In the genomic region with DNA sequence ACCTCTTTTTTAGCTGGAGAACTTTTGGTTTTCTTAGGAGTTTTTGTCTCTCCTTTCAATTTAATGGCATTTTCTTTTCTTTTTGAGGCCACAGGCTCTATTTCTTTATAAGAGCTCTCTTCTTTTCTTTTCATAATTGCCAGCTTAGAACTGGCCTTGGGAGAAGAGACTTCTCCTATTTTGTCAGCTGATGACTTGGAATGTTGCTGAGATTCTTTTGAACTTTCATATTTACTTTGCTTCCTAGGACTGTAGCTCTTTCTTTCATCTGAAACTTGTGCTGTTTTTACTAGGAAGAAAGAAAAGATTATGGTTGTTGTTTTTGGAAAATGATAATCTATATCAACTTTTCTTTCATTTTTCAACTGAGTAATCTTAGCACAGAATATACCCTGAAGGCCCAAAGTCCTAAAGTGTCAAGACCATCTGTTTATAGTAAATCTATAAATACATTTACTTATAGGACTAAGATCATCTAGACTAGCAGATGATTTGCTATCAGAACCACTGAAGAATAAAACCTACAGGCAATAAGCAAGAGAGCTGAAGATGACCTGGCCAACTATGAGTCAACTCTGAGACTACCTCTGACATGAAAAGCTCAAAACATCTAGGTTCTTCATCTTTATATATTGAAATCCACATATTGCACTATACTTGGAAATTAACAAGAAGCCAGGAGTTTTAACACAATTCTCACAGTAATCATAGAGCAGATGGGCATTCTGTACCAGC, we compare ENCODE assay signal across 20 cellular contexts. TPM values are rescaled to one million over a fixed set of nuclear protein-coding genes. Genes with fewer than 3 reads are reported as not detected.
A peak's percentile ranks its signal among the peaks of the same experiment; 100 is the strongest.
DNase-seq lines count a peak whose midpoint lies in the region; ATAC-seq, FAIRE-seq and TF ChIP-seq lines count a peak whose summit lies in the region.
"Had no signal": no experiment of that assay in that cellular context is flagged by ENCODE, and none has a peak within 500 bp of the region (broad histone marks: within the 10 kb centered on the region; RNA-seq: fewer than 3 reads in every experiment).

No MANE protein-coding gene starts in this region.

- no peak overlapping the region for H3K4ac ChIP-seq in trophoblast cell (ENCODE audit: low read depth, low read length)

- H3K36me3 ChIP-seq in mammary epithelial cell (ENCODE audit: insufficient read depth, low read length) (peaks cover 14% of the 10 kb centered on the region), keratinocyte (ENCODE audit: control insufficient read depth in 2 of 2, extremely low read depth in 1 of 2, insufficient read depth in 2 of 2, low read length in 2 of 2) (peaks cover under 1 to 3% of the 10 kb centered on the region in 2 experiments), gastroesophageal sphincter (peaks cover 2 to 80% of the 10 kb centered on the region in 2 donors), trophoblast cell (ENCODE audit: control insufficient read depth in 1 of 2, insufficient read depth in 2 of 2, low read length in 2 of 2) (peaks cover 6 to 8% of the 10 kb centered on the region in 2 experiments)

- H4K12ac ChIP-seq in trophoblast cell (ENCODE audit: low read depth, low read length), result no peak overlapping the region

- H3K9me1 ChIP-seq in keratinocyte (ENCODE audit: control insufficient read depth, extremely low read depth, insufficient read depth, low read length), result no peaks in the 10 kb centered on the region

- H2BK12ac ChIP-seq in trophoblast cell (ENCODE audit: low read length), result no peak overlapping the region

- H3K27me3 ChIP-seq in AG04450 (ENCODE audit: control insufficient read depth, insufficient read depth, low read length) (no peaks in the 10 kb centered on the region), mammary epithelial cell (ENCODE audit: insufficient read depth, low read length) (no peaks in the 10 kb centered on the region), keratinocyte (ENCODE audit: control insufficient read depth, extremely low read depth, insufficient read depth, low read length) (no peaks in the 10 kb centered on the region), gastroesophageal sphincter (no peaks in the 10 kb centered on the region), trophoblast cell (ENCODE audit: insufficient read depth, low read length) (no peaks in the 10 kb centered on the region)
- H3K27me3 ChIP-seq: dorsolateral prefrontal cortex had no signal

- H4K8ac ChIP-seq in trophoblast cell (ENCODE audit: low read depth, low read length), result no peak overlapping the region

- TF ChIP-seq POLR2A in gastroesophageal sphincter (IDR thresholded peaks at IDR 0.05), result no peak

- H2AFZ ChIP-seq in mammary epithelial cell (ENCODE audit: low read depth, low read length) (no peak overlapping the region), keratinocyte (ENCODE audit: control insufficient read depth, low read length) (no peak overlapping the region), trophoblast cell (ENCODE audit: insufficient read depth, low read length, poor library complexity) (no peak overlapping the region)
- H2AFZ ChIP-seq: GM23338 had no signal

- no peak overlapping the region for H2BK120ac ChIP-seq in trophoblast cell (ENCODE audit: insufficient read depth, low read length, poor library complexity)

- no TSS peak for BruUV-seq in mammary epithelial cell (replicated peaks; lab: Mats Ljungman, UMichigan)

- no peak overlapping the region for H2BK5ac ChIP-seq in trophoblast cell (ENCODE audit: low read depth, low read length, poor library complexity)

- H3K23ac ChIP-seq in trophoblast cell (ENCODE audit: low read length), result no peak overlapping the region

- H4K91ac ChIP-seq in trophoblast cell (ENCODE audit: low read depth, low read length), result no peak overlapping the region

- peaks cover 16% of the 10 kb centered on the region for H3K79me2 ChIP-seq in mammary epithelial cell (ENCODE audit: insufficient read depth, low read length)
- H3K79me2 ChIP-seq in keratinocyte (ENCODE audit: control insufficient read depth, insufficient read depth, low read length), result no peaks in the 10 kb centered on the region
- H3K79me2 ChIP-seq in trophoblast cell (ENCODE audit: control insufficient read depth, insufficient read depth, low read length, poor library complexity), result no peaks in the 10 kb centered on the region

- no peak for TF ChIP-seq CTCF in AG04450 (IDR thresholded peaks at IDR 0.05; ENCODE audit: low read depth, low read length)
- no peak for TF ChIP-seq CTCF in mammary epithelial cell (conservative IDR thresholded peaks at IDR 0.05 in 1 of 2, IDR thresholded peaks at IDR 0.05 in 1 of 2; ENCODE audit: extremely low read depth in 1 of 2, insufficient read depth in 1 of 2, low read depth in 1 of 2, low read length in 2 of 2)
- no peak for TF ChIP-seq CTCF in keratinocyte (optimal IDR thresholded peaks at IDR 0.05 in 1 of 3, IDR thresholded peaks at IDR 0.05 in 1 of 3, conservative IDR thresholded peaks at IDR 0.05 in 1 of 3; ENCODE audit: extremely low read depth in 1 of 3, insufficient read depth in 2 of 3, low read length in 3 of 3)
- no peak for TF ChIP-seq CTCF in gastroesophageal sphincter (IDR thresholded peaks at IDR 0.05)

- no peak for FAIRE-seq in keratinocyte (lab: Jason Lieb, UNC)
- FAIRE-seq: islet of Langerhans had no signal

- POLR2A ChIA-PET in AG04450 (lab: Yijun Ruan, JAX), result interaction anchor here (0.7 kb wide), 1 partner anchor 11 kb away, joined by 6 read pairs; no protein-coding TSS in a partner anchor

- H2AK5ac ChIP-seq in trophoblast cell (ENCODE audit: low read length), result no peak overlapping the region

- TF ChIP-seq EP300 in gastroesophageal sphincter (IDR thresholded peaks at IDR 0.05), result no peak

- no peak overlapping the region for H3K18ac ChIP-seq in trophoblast cell (ENCODE audit: low read length)

- H3K9me3 ChIP-seq in AG04450 (ENCODE audit: control insufficient read depth, insufficient read depth, low read length) (no peaks in the 10 kb centered on the region; the same call in 1 of the 2 replicates), mammary epithelial cell (replicated peaks; ENCODE audit: insufficient read depth, low read length) (no peaks in the 10 kb centered on the region), keratinocyte (ENCODE audit: control insufficient read depth, low read depth, low read length) (no peaks in the 10 kb centered on the region), gastroesophageal sphincter (no peaks in the 10 kb centered on the region), trophoblast cell (ENCODE audit: insufficient read depth, low read depth, low read length) (no peaks in the 10 kb centered on the region)

- H3K79me1 ChIP-seq in trophoblast cell (ENCODE audit: low read length), result no peaks in the 10 kb centered on the region

- H3K4me1 ChIP-seq in mammary epithelial cell (ENCODE audit: insufficient read depth, low read length) (peaks cover 25% of the 10 kb centered on the region), keratinocyte (ENCODE audit: control insufficient read depth, extremely low read depth, insufficient read depth, low read length) (peaks cover 23% of the 10 kb centered on the region), gastroesophageal sphincter (no peaks in the 10 kb centered on the region), trophoblast cell (ENCODE audit: control insufficient read depth in 1 of 2, insufficient read depth in 2 of 2, low read length in 2 of 2) (no peaks in the 10 kb centered on the region)

- no peak overlapping the region for H3K4me3 ChIP-seq in AG04450 (ENCODE audit: low read depth, low read length)
- no peak overlapping the region for H3K4me3 ChIP-seq in mammary epithelial cell (replicated peaks in 1 of 3; ENCODE audit: insufficient read depth in 1 of 3, low read depth in 2 of 3, low read length in 3 of 3)
- no peak overlapping the region for H3K4me3 ChIP-seq in keratinocyte (ENCODE audit: control insufficient read depth in 2 of 3, extremely low read depth in 1 of 3, insufficient read depth in 2 of 3, low read depth in 1 of 3, low read length in 3 of 3)
- no peak overlapping the region for H3K4me3 ChIP-seq in gastroesophageal sphincter
- no peak overlapping the region for H3K4me3 ChIP-seq in trophoblast cell (ENCODE audit: low read depth, low read length)
- H3K4me3 ChIP-seq: GM23338, skin epidermis had no signal

- DNase-seq in AG04450 (ENCODE audit: low read depth, low spot score), result no peak
- DNase-seq in NCI-H226, result peak; percentile 8
- peak; percentile 54 for DNase-seq in mammary epithelial cell
- no peak for DNase-seq in keratinocyte (ENCODE audit: low read depth, low spot score)
- no peak for DNase-seq in activated CD8-positive, alpha-beta memory T cell treated with anti-CD3 and anti-CD28 coated beads, Interleukin-2, amount 50 U/mL, for 48 hours
- DNase-seq in trophoblast cell, result no peak
- no peak for DNase-seq in SKM-1 treated with dmso at 0.1 percent for 144 hours (lab: John Stamatoyannopoulos, UW; ENCODE audit: unreplicated experiment)
- DNase-seq: activated CD4-positive, alpha-beta T cell treated with anti-CD3 and anti-CD28 coated beads for 48 hours; activated T-cell treated with anti-CD3 and anti-CD28 coated beads, Interleukin-2, amount 50 U/mL, for 24 hours; DMS53; dorsolateral prefrontal cortex; MM.1S; NCI-H2081 treated with DMSO at 0.1 percent for 48 hours; NCI-H748 treated with DMSO at 0.1 percent for 48 hours; RPMI8226 had no signal

- no peak overlapping the region for H3K14ac ChIP-seq in trophoblast cell (ENCODE audit: low read length)

- CTCF ChIA-PET in AG04450 (lab: Charles Lee), result interaction anchor here (0.5 to 0.8 kb wide), 5 partner anchors 30 to 1315 kb away, joined by 4 to 6 read pairs (median 4); no protein-coding TSS in a partner anchor
- CTCF ChIA-PET in mammary epithelial cell (lab: Charles Lee; ENCODE audit: low non-redundant PET), result no interaction called here

- H3K27ac ChIP-seq in AG04450 (ENCODE audit: low read depth, low read length) (peak overlapping the region; percentile 54), mammary epithelial cell (ENCODE audit: insufficient read depth, low read depth, low read length) (peak overlapping the region; percentile 83), keratinocyte (ENCODE audit: control insufficient read depth, insufficient read depth, low read length) (peak overlapping the region; percentile 86), gastroesophageal sphincter (no peak overlapping the region), trophoblast cell (ENCODE audit: low read depth, low read length) (no peak overlapping the region)
- H3K27ac ChIP-seq: skin epidermis had no signal

- H3K4me2 ChIP-seq in mammary epithelial cell (ENCODE audit: insufficient read depth, low read depth, low read length) (peak overlapping the region; percentile 26), keratinocyte (ENCODE audit: control insufficient read depth, extremely low read depth, insufficient read depth, low read depth, low read length) (peak overlapping the region; percentile 29), trophoblast cell (ENCODE audit: low read length) (no peak overlapping the region)
- H3K4me2 ChIP-seq: GM23338 had no signal

- in situ Hi-C loops in mammary epithelial cell (cut with MboI; ENCODE audit: low sequenced_read_pairs in 2 of 2), result no loop called here

- no peak overlapping the region for H3K9ac ChIP-seq in mammary epithelial cell (ENCODE audit: insufficient read depth, low read length)
- H3K9ac ChIP-seq in keratinocyte (ENCODE audit: control insufficient read depth, extremely low read depth, insufficient read depth, low read length), result no peak overlapping the region
- H3K9ac ChIP-seq in trophoblast cell (ENCODE audit: low read length), result no peak overlapping the region

- dilution Hi-C loops in mammary epithelial cell (cut with HindIII; ENCODE audit: low sequenced_read_pairs), result no loop called here
- dilution Hi-C loops in keratinocyte (cut with MboI; ENCODE audit: extremely low pct_ligation_motif_present, low sequenced_read_pairs), result no loop called here

- H4K20me1 ChIP-seq in mammary epithelial cell (ENCODE audit: insufficient read depth, low read length) (no peaks in the 10 kb centered on the region), keratinocyte (ENCODE audit: control insufficient read depth, extremely low read depth, insufficient read depth, low read length) (no peaks in the 10 kb centered on the region)

- no peak for ATAC-seq in gastroesophageal sphincter
- ATAC-seq: GM23338; stimulated activated memory B cell treated with anti-CD40 and anti-IgM and Interleukin-4, amounts not matched to agents 10 μg/mL and 1 μg/mL and 100 μg/mL, for 72 hours had no signal

- intact Hi-C loops in mammary epithelial cell (cut with micrococcal nuclease), result no loop called here

RNA-seq across cellular contexts. Expression of a gene that starts 45.6 kb away (rescaled TPM):
- 25.2 and 35.7 TPM in 2 replicates for polyA plus RNA-seq in AG04450 (2011; rRNA removed)
- polyA minus RNA-seq in AG04450 (2011; rRNA and poly(A)+ RNA removed), result 33.0 and 50.1 TPM in 2 replicates
- total RNA-seq in mammary epithelial cell, result 10 to 100 TPM; 36.2 to 70.9 TPM
- polyA plus RNA-seq in mammary epithelial cell, result 30.5 TPM
- 82.4 TPM for polyA minus RNA-seq in mammary epithelial cell
- 9.5 to 28.3 TPM (median 17.4 TPM) in 3 replicates for polyA plus RNA-seq in keratinocyte
- 65.7 TPM for polyA plus RNA-seq in keratinocyte (2011; ENCODE audit: low read depth)
- polyA plus RNA-seq in keratinocyte (2011; cell fraction: cytosol; rRNA removed), result 23.8 and 39.7 TPM in 2 replicates
- polyA plus RNA-seq in keratinocyte (2011; cell fraction: nucleus; rRNA removed), result 23.2 and 29.8 TPM in 2 replicates
- 13.5 and 22.7 TPM in 2 replicates for polyA plus RNA-seq in keratinocyte (2012; ENCODE audit: low replicate concordance)
- 9.9 to 45.1 TPM (median 17.8 TPM) in 3 replicates for polyA minus RNA-seq in keratinocyte
- polyA minus RNA-seq in keratinocyte (2011; cell fraction: cytosol; rRNA and poly(A)+ RNA removed), result 24.9 TPM
- polyA minus RNA-seq in keratinocyte (2011; cell fraction: nucleus; rRNA and poly(A)+ RNA removed), result 18.4 and 28.2 TPM in 2 replicates
- total RNA-seq in gastroesophageal sphincter, result 10 to 100 TPM; 37.1 to 51.8 (median 41.0) TPM
- polyA plus RNA-seq in trophoblast cell (2013), result 108 and 109 TPM in 2 replicates

Comparison
In these comparisons a context has a peak if more than half of its experiments do, and no peak if none do; other contexts are left out.
1. DNase-seq: peak in NCI-H226 (single experiment) and mammary epithelial cell (single experiment); none in AG04450 (single experiment), keratinocyte (single experiment), activated CD8-positive, alpha-beta memory T cell treated with anti-CD3 and anti-CD28 coated beads, Interleukin-2, amount 50 U/mL, for 48 hours (single experiment), trophoblast cell (0 of 2) and SKM-1 treated with dmso at 0.1 percent for 144 hours (single experiment).
2. H3K27ac ChIP-seq: peak in AG04450 (single experiment), mammary epithelial cell (single experiment) and keratinocyte (single experiment); none in gastroesophageal sphincter (0 of 4) and trophoblast cell (single experiment).